ENCODE assay signal across 34 cellular contexts in genomic region chr2:138423745-138424144, GRCh38.
"Had no signal": no experiment of that assay in that cellular context is flagged by ENCODE, and none has a peak within 500 bp of the region (broad histone marks: within the 10 kb centered on the region; RNA-seq: fewer than 3 reads in every experiment).

No MANE protein-coding gene starts in this region.

- DNase-seq: activated B cell treated with CpG ODN at 0.5 μM for 24 hours; activated CD4-positive, alpha-beta T cell treated with anti-CD3 and anti-CD28 coated beads for 48 hours; activated CD4-positive, alpha-beta T cell treated with anti-CD3 and anti-CD28 coated beads, Interleukin-2, amount 50 U/mL, for 1 hour; activated CD4-positive, alpha-beta T cell treated with anti-CD3 and anti-CD28 coated beads, Interleukin-2, amount 50 U/mL, for 48 hours; activated CD8-positive, alpha-beta memory T cell treated with anti-CD3 and anti-CD28 coated beads for 24 hours; activated CD8-positive, alpha-beta T cell treated with anti-CD3 and anti-CD28 coated beads for 36 hours; activated effector memory CD4-positive, alpha-beta T cell treated with Interleukin-2 at 50 U/mL for 16 hours; activated gamma-delta T cell treated with Interleukin-2 at 50 U/mL for 16 hours; activated naive CD4-positive, alpha-beta T cell treated with anti-CD3 and anti-CD28 coated beads for 36 hours; activated naive CD8-positive, alpha-beta T cell treated with anti-CD3 and anti-CD28 coated beads for 36 hours; activated naive CD8-positive, alpha-beta T cell treated with anti-CD3 and anti-CD28 coated beads, Interleukin-2, amount 50 U/mL, for 24 hours; activated T-cell treated with anti-CD3 and anti-CD28 coated beads, Interleukin-2, amount 50 U/mL, for 4 hours; adrenal gland; amygdala; aorta; body of pancreas; central memory CD4-positive, alpha-beta T cell; cerebellar nuclear complex; colonic mucosa; dorsolateral prefrontal cortex; effector memory CD4-positive, alpha-beta T cell; endodermal cell; erythroblast; heart right ventricle; T-helper 1 cell; T-helper 17 cell; T1000; WERI-Rb-1 had no signal

- H3K4me1 ChIP-seq: adrenal gland, colonic mucosa had no signal

- H3K4me3 ChIP-seq: adrenal gland, body of pancreas, cardiac muscle cell, colonic mucosa, dorsolateral prefrontal cortex, esophagus muscularis mucosa, gastroesophageal sphincter, heart right ventricle had no signal

- H3K27ac ChIP-seq: adrenal gland, body of pancreas, cardiac muscle cell, colonic mucosa, dorsolateral prefrontal cortex, esophagus muscularis mucosa, foreskin keratinocyte, gastroesophageal sphincter, heart right ventricle, WERI-Rb-1 had no signal

- ATAC-seq: activated CD4-positive, CD25-positive, alpha-beta regulatory T cell treated with anti-CD3 and anti-CD28 coated beads, Interleukin-2, amount 50 U/mL, for 24 hours; activated CD8-positive, alpha-beta T cell treated with anti-CD3 and anti-CD28 coated beads for 36 hours; activated naive CD8-positive, alpha-beta T cell treated with anti-CD3 and anti-CD28 coated beads, Interleukin-2, amount 50 U/mL, for 24 hours; activated T-cell treated with anti-CD3 and anti-CD28 coated beads, Interleukin-2, amount 50 U/mL, for 4 hours; activated T-helper 17 cell treated with anti-CD3 and anti-CD28 coated beads, Interleukin-2, amount 50 U/mL, for 72 hours; body of pancreas; gastroesophageal sphincter; heart right ventricle; T-helper 17 cell had no signal

- H3K27me3 ChIP-seq: adrenal gland, body of pancreas, cardiac muscle cell, colonic mucosa, dorsolateral prefrontal cortex, esophagus muscularis mucosa, foreskin keratinocyte, gastroesophageal sphincter, heart right ventricle had no signal

- H3K9me3 ChIP-seq: adrenal gland, body of pancreas, colonic mucosa had no signal

- H3K36me3 ChIP-seq: adrenal gland, cardiac muscle cell, colonic mucosa, esophagus muscularis mucosa, gastroesophageal sphincter, heart right ventricle, WERI-Rb-1 had no signal
